In the genomic region with DNA sequence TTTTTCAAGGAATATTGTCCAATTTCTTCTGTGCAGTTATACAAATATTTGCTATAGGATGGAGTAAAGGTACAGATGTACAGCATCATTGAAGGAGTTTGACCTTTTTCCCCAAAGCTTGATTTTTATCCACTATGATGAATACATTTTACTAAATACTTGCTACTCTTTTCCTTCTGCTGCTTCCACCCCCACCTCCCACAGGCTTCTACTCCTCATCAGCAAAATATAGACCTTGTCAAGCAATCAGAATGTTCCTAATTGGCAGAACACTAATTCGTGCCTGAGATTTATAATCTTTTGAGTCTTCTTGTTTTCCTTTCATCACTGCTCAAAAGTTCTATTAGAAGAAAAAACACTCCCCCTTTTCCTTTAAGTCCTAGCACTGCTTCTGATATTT, we compare ENCODE assay signal across 17 cellular contexts. TPM values are rescaled to one million over a fixed set of nuclear protein-coding genes. Genes with fewer than 3 reads are reported as not detected.
A peak's percentile ranks its signal among the peaks of the same experiment; 100 is the strongest.
DNase-seq lines count a peak whose midpoint lies in the region; ATAC-seq and TF ChIP-seq lines count a peak whose summit lies in the region.
"Had no signal": no experiment of that assay in that cellular context is flagged by ENCODE, and none has a peak within 500 bp of the region (broad histone marks: within the 10 kb centered on the region; RNA-seq: fewer than 3 reads in every experiment).

No MANE protein-coding gene starts in this region.

- H3K4me3 Mint-ChIP-seq in activated CD8-positive, alpha-beta T cell treated with anti-CD3 and anti-CD28 coated beads for 36 hours = peak overlapping the region; percentile 29
- no peak overlapping the region for H3K4me3 Mint-ChIP-seq in activated CD8-positive, alpha-beta T cell treated with anti-CD3 and anti-CD28 coated beads, Interleukin-2, amount 10 ng/mL, durations not matched to agents 7 days and 5 days
- H3K4me3 Mint-ChIP-seq in chondrocyte (ENCODE audit: unreplicated experiment) (no peak overlapping the region), progenitor cell of endocrine pancreas (ENCODE audit: low read depth) (no peak overlapping the region), CD14-positive monocyte (no peak overlapping the region)
- H3K4me3 Mint-ChIP-seq: activated CD4-positive, alpha-beta memory T cell treated with anti-CD3 and anti-CD28 coated beads, Interleukin-2, amount 10 ng/mL, durations not matched to agents 7 days and 5 days had no signal

- no peaks in the 10 kb centered on the region for H3K9me3 ChIP-seq in Loucy (ENCODE audit: insufficient read depth, low read depth, low read length)
- H3K9me3 ChIP-seq: A549, ascending aorta, heart right ventricle, thoracic aorta had no signal

- H3K27me3 Mint-ChIP-seq in activated CD8-positive, alpha-beta T cell treated with anti-CD3 and anti-CD28 coated beads for 36 hours = no peaks in the 10 kb centered on the region
- H3K27me3 Mint-ChIP-seq in activated CD8-positive, alpha-beta T cell treated with anti-CD3 and anti-CD28 coated beads, Interleukin-2, amount 10 ng/mL, durations not matched to agents 7 days and 5 days (ENCODE audit: low read depth) = no peaks in the 10 kb centered on the region
- H3K27me3 Mint-ChIP-seq in chondrocyte (ENCODE audit: low read depth) (no peaks in the 10 kb centered on the region), progenitor cell of endocrine pancreas (no peaks in the 10 kb centered on the region), CD14-positive monocyte (ENCODE audit: low read depth in 3 of 3) (no peaks in the 10 kb centered on the region)
- H3K27me3 Mint-ChIP-seq: activated CD4-positive, alpha-beta memory T cell treated with anti-CD3 and anti-CD28 coated beads, Interleukin-2, amount 10 ng/mL, durations not matched to agents 7 days and 5 days; naive thymus-derived CD4-positive, alpha-beta T cell had no signal

- peaks cover 8% of the 10 kb centered on the region for H3K27me3 ChIP-seq in Loucy (ENCODE audit: insufficient read depth, low read length, poor library complexity, severe bottlenecking)
- H3K27me3 ChIP-seq: ascending aorta, heart right ventricle had no signal

- H3K4me2 ChIP-seq in Loucy (ENCODE audit: low read depth, low read length, poor library complexity, severe bottlenecking) = peak overlapping the region; percentile 91

- no peak for ATAC-seq in activated CD8-positive, alpha-beta T cell treated with anti-CD3 and anti-CD28 coated beads for 36 hours
- no peak for ATAC-seq in activated CD8-positive, alpha-beta T cell treated with anti-CD3 and anti-CD28 coated beads, Interleukin-2, amount 10 ng/mL, durations not matched to agents 7 days and 5 days
- ATAC-seq in HG03354 (IDR thresholded peaks at IDR 0.05; ENCODE audit: poor library complexity, severe bottlenecking, unreplicated experiment) = no peak
- ATAC-seq: A549; heart right ventricle; naive thymus-derived CD4-positive, alpha-beta T cell had no signal

- H4K20me1 ChIP-seq in Loucy (ENCODE audit: insufficient read depth, low read length, poor library complexity, severe bottlenecking) = peaks cover 68% of the 10 kb centered on the region

- POLR2A ChIA-PET in activated CD8-positive, alpha-beta T cell treated with anti-CD3 and anti-CD28 coated beads for 36 hours (lab: Charles Lee) = interaction anchor here (0.8 kb wide), 1 partner anchor 441 kb away, joined by 3 read pairs; no protein-coding TSS in a partner anchor
- POLR2A ChIA-PET in activated CD8-positive, alpha-beta T cell treated with anti-CD3 and anti-CD28 coated beads, Interleukin-2, amount 10 ng/mL, durations not matched to agents 7 days and 5 days (lab: Charles Lee) = interaction anchor here (0.8 kb wide), 1 partner anchor 116 kb away, joined by 3 read pairs; no protein-coding TSS in a partner anchor

- no peak overlapping the region for H2AFZ ChIP-seq in Loucy (ENCODE audit: low read length)

- peaks cover 37% of the 10 kb centered on the region; the same call in 1 of the 2 replicates for H3K36me3 ChIP-seq in Loucy (ENCODE audit: insufficient read depth, low read length)

- H3K9me3 Mint-ChIP-seq in activated CD8-positive, alpha-beta T cell treated with anti-CD3 and anti-CD28 coated beads for 36 hours = no peaks in the 10 kb centered on the region
- no peaks in the 10 kb centered on the region for H3K9me3 Mint-ChIP-seq in activated CD8-positive, alpha-beta T cell treated with anti-CD3 and anti-CD28 coated beads, Interleukin-2, amount 10 ng/mL, durations not matched to agents 7 days and 5 days (ENCODE audit: insufficient read depth)
- H3K9me3 Mint-ChIP-seq in chondrocyte (ENCODE audit: low read depth) = no peaks in the 10 kb centered on the region
- H3K9me3 Mint-ChIP-seq in progenitor cell of endocrine pancreas (ENCODE audit: low read depth) = no peaks in the 10 kb centered on the region
- no peaks in the 10 kb centered on the region for H3K9me3 Mint-ChIP-seq in CD14-positive monocyte
- H3K9me3 Mint-ChIP-seq: activated CD4-positive, alpha-beta memory T cell treated with anti-CD3 and anti-CD28 coated beads, Interleukin-2, amount 10 ng/mL, durations not matched to agents 7 days and 5 days; naive thymus-derived CD4-positive, alpha-beta T cell had no signal

- peaks cover 13% of the 10 kb centered on the region; the same call in 1 of the 2 replicates for H3F3A ChIP-seq in Loucy (ENCODE audit: low read depth)

- H3K79me2 ChIP-seq in Loucy (ENCODE audit: insufficient read depth, low read length) = peaks cover 93% of the 10 kb centered on the region

- peaks cover 45% of the 10 kb centered on the region for H3K4me1 ChIP-seq in Loucy (ENCODE audit: insufficient read depth, low read length, poor library complexity, severe bottlenecking)

- intact Hi-C loops in activated CD8-positive, alpha-beta T cell treated with anti-CD3 and anti-CD28 coated beads for 36 hours (cut with micrococcal nuclease) = loop anchor here (10.0 kb wide), 1 partner anchor 472 kb away; no protein-coding TSS in a partner anchor
- intact Hi-C loops in CD14-positive monocyte (cut with micrococcal nuclease) = loop anchor here (5.0 to 10.0 kb wide), 2 partner anchors 386 to 522 kb away; partner anchors contain the start of genes COQ2 (in 1 of the 2) and HNRNPD (in 1 of the 2)

- H3K4me1 Mint-ChIP-seq in activated CD8-positive, alpha-beta T cell treated with anti-CD3 and anti-CD28 coated beads for 36 hours (ENCODE audit: low read depth) = peaks cover 36% of the 10 kb centered on the region
- H3K4me1 Mint-ChIP-seq in activated CD8-positive, alpha-beta T cell treated with anti-CD3 and anti-CD28 coated beads, Interleukin-2, amount 10 ng/mL, durations not matched to agents 7 days and 5 days (ENCODE audit: low read depth) = peaks cover 45% of the 10 kb centered on the region
- H3K4me1 Mint-ChIP-seq in chondrocyte (ENCODE audit: low read depth) (peaks cover 53% of the 10 kb centered on the region), progenitor cell of endocrine pancreas (ENCODE audit: low read depth) (peaks cover 45% of the 10 kb centered on the region), CD14-positive monocyte (peaks cover 28% of the 10 kb centered on the region)

- no peaks in the 10 kb centered on the region for H3K9me2 ChIP-seq in Loucy (replicated peaks; ENCODE audit: low read depth, low read length)

- no peak for DNase-seq in activated CD8-positive, alpha-beta T cell treated with anti-CD3 and anti-CD28 coated beads for 36 hours
- DNase-seq in activated CD8-positive, alpha-beta T cell treated with anti-CD3 and anti-CD28 coated beads, Interleukin-2, amount 10 ng/mL, durations not matched to agents 7 days and 5 days = no peak
- DNase-seq in chondrocyte (ENCODE audit: low spot score) = no peak
- DNase-seq in progenitor cell of endocrine pancreas (ENCODE audit: low spot score, unreplicated experiment) = no peak
- DNase-seq in OCI-M1 (lab: John Stamatoyannopoulos, UW) = no peak
- DNase-seq in CD14-positive monocyte (ENCODE audit: low spot score) = no peak
- DNase-seq: activated CD4-positive, alpha-beta memory T cell treated with anti-CD3 and anti-CD28 coated beads, Interleukin-2, amount 10 ng/mL, durations not matched to agents 7 days and 5 days; cerebellar nuclear complex; heart right ventricle; naive thymus-derived CD4-positive, alpha-beta T cell; NCI-H146; NCI-H774 had no signal

- H3K9ac ChIP-seq in Loucy (ENCODE audit: low read depth, low read length, poor library complexity, severe bottlenecking) = peak overlapping the region; percentile 85

- peaks cover 29% of the 10 kb centered on the region for H3K36me3 Mint-ChIP-seq in activated CD8-positive, alpha-beta T cell treated with anti-CD3 and anti-CD28 coated beads for 36 hours (ENCODE audit: low read depth)
- H3K36me3 Mint-ChIP-seq in activated CD8-positive, alpha-beta T cell treated with anti-CD3 and anti-CD28 coated beads, Interleukin-2, amount 10 ng/mL, durations not matched to agents 7 days and 5 days (ENCODE audit: low read depth) = peaks cover 37% of the 10 kb centered on the region
- peaks cover 14% of the 10 kb centered on the region for H3K36me3 Mint-ChIP-seq in chondrocyte (ENCODE audit: low read depth)
- peaks cover 18% of the 10 kb centered on the region for H3K36me3 Mint-ChIP-seq in progenitor cell of endocrine pancreas (ENCODE audit: insufficient read depth)
- peaks cover 37 to 46% of the 10 kb centered on the region in 2 donors for H3K36me3 Mint-ChIP-seq in CD14-positive monocyte

- peak overlapping the region; percentile 83 for H3K4me3 ChIP-seq in Loucy (ENCODE audit: low read length, poor library complexity, severe bottlenecking)
- H3K4me3 ChIP-seq: A549, heart right ventricle, thoracic aorta had no signal

- CTCF ChIA-PET in activated CD8-positive, alpha-beta T cell treated with anti-CD3 and anti-CD28 coated beads for 36 hours (lab: Charles Lee) = interaction anchor here (1.0 to 1.2 kb wide), 2 partner anchors 44 to 138 kb away, joined by 3 to 4 read pairs; partner anchors contain the start of gene COPS4
- CTCF ChIA-PET in activated CD8-positive, alpha-beta T cell treated with anti-CD3 and anti-CD28 coated beads, Interleukin-2, amount 10 ng/mL, durations not matched to agents 7 days and 5 days (lab: Charles Lee) = interaction anchor here (0.7 to 3.2 kb wide), 3 partner anchors 23 to 53 kb away, joined by 3 to 26 read pairs (median 3); no protein-coding TSS in a partner anchor

- no peak for TF ChIP-seq CTCF in activated CD8-positive, alpha-beta T cell treated with anti-CD3 and anti-CD28 coated beads for 36 hours (IDR thresholded peaks at IDR 0.05)
- TF ChIP-seq CTCF in Loucy (conservative IDR thresholded peaks at IDR 0.05; ENCODE audit: low read length) = no peak
- TF ChIP-seq CTCF in chondrocyte (IDR thresholded peaks at IDR 0.05) = no peak
- TF ChIP-seq CTCF in progenitor cell of endocrine pancreas (IDR thresholded peaks at IDR 0.05; ENCODE audit: unreplicated experiment) = no peak
- TF ChIP-seq CTCF in CD14-positive monocyte (IDR thresholded peaks at IDR 0.05) = no peak

- peak overlapping the region; percentile 50 for H3K27ac Mint-ChIP-seq in activated CD8-positive, alpha-beta T cell treated with anti-CD3 and anti-CD28 coated beads for 36 hours
- H3K27ac Mint-ChIP-seq in activated CD8-positive, alpha-beta T cell treated with anti-CD3 and anti-CD28 coated beads, Interleukin-2, amount 10 ng/mL, durations not matched to agents 7 days and 5 days = no peak overlapping the region
- H3K27ac Mint-ChIP-seq in chondrocyte (ENCODE audit: unreplicated experiment) (peak overlapping the region; percentile 2), progenitor cell of endocrine pancreas (peak overlapping the region; percentile 49), CD14-positive monocyte (peak overlapping the region in 1 of 7 donors; percentile 79)
- H3K27ac Mint-ChIP-seq: activated CD4-positive, alpha-beta memory T cell treated with anti-CD3 and anti-CD28 coated beads, Interleukin-2, amount 10 ng/mL, durations not matched to agents 7 days and 5 days had no signal

RNA-seq across cellular contexts. Expression of gene THAP9, which starts 3.8 kb away (rescaled TPM):
- 1 to 10 TPM; 3.5 to 4.4 TPM for total RNA-seq in activated CD8-positive, alpha-beta T cell treated with anti-CD3 and anti-CD28 coated beads for 36 hours
- total RNA-seq in activated CD8-positive, alpha-beta T cell treated with anti-CD3 and anti-CD28 coated beads, Interleukin-2, amount 10 ng/mL, durations not matched to agents 7 days and 5 days = 1 to 10 TPM; 3.1 to 3.3 TPM
- total RNA-seq in chondrocyte = 3.0 to 4.3 TPM (median 3.6 TPM) in 3 replicates
- total RNA-seq in progenitor cell of endocrine pancreas = 10.5 and 14.0 TPM in 2 replicates
- 1 to 10 TPM; 1.4 TPM for polyA plus RNA-seq in CD14-positive monocyte

RNA-seq across cellular contexts. Expression of gene SEC31A, which starts 5.8 kb away (rescaled TPM):
- total RNA-seq in activated CD8-positive, alpha-beta T cell treated with anti-CD3 and anti-CD28 coated beads for 36 hours = 10 to 100 TPM; 76.0 to 77.1 TPM
- 100 to 1,000 TPM; 111 to 113 TPM for total RNA-seq in activated CD8-positive, alpha-beta T cell treated with anti-CD3 and anti-CD28 coated beads, Interleukin-2, amount 10 ng/mL, durations not matched to agents 7 days and 5 days
- total RNA-seq in chondrocyte = 406 to 470 TPM (median 421 TPM) in 3 replicates
- total RNA-seq in progenitor cell of endocrine pancreas = 233 and 250 TPM in 2 replicates
- polyA plus RNA-seq in CD14-positive monocyte = 100 to 1,000 TPM; 107 to 120 TPM
